In the genomic region with DNA sequence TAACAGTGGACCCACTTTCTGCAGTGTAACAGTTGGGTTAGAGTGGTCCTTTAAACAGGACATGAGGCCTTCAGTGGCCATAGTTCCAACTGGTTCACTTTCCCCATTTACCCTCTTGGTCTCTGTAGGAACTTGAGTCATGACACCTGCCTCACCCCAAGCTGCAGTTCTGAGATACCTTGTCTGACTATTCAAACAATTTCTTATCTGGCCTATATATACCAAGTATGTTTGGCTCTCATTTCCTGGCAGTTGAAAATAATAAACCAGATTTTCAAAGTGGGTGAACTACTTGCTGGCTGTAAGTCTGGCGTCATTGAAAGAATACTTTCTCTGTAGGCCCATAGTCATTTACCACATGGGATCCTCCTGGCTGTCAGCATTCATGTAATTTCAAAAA, we compare ENCODE assay signal across 19 cellular contexts.
DNase-seq lines count a peak whose midpoint lies in the region; ATAC-seq and TF ChIP-seq lines count a peak whose summit lies in the region.
"Had no signal": no experiment of that assay in that cellular context is flagged by ENCODE, and none has a peak within 500 bp of the region (broad histone marks: within the 10 kb centered on the region; RNA-seq: fewer than 3 reads in every experiment).

No MANE protein-coding gene starts in this region.

- H2AFZ ChIP-seq in Loucy (ENCODE audit: low read length) (peak overlapping the region; percentile 29; the same call in 1 of the 2 replicates), mesenchymal stem cell (ENCODE audit: low read depth, low read length) (no peak overlapping the region)

- no peak for ATAC-seq in foreskin keratinocyte
- ATAC-seq: CD8-positive, alpha-beta T cell; Right ventricle myocardium inferior had no signal

- H4K20me1 ChIP-seq in Loucy (ENCODE audit: insufficient read depth, low read length, poor library complexity, severe bottlenecking), result no peaks in the 10 kb centered on the region

- H2BK15ac ChIP-seq in mesenchymal stem cell (ENCODE audit: low read depth, poor library complexity, severe bottlenecking), result no peak overlapping the region

- WGBS in mesenchymal stem cell, result 100% methylated on average over 1 of the region's 1 CpG
- WGBS in stomach, 5 donors, result 31 to 80% (median 50%) methylated on average over 1 of the region's 1 CpG

- no peaks in the 10 kb centered on the region for H3K79me2 ChIP-seq in Loucy (ENCODE audit: insufficient read depth, low read length)

- H3K36me3 ChIP-seq in Loucy (ENCODE audit: insufficient read depth, low read length) (no peaks in the 10 kb centered on the region), colonic mucosa (no peaks in the 10 kb centered on the region), mesenchymal stem cell (ENCODE audit: control insufficient read depth in 1 of 2, insufficient read depth in 2 of 2, low read depth in 1 of 2, low read length in 2 of 2) (no peaks in the 10 kb centered on the region), stomach (no peaks in the 10 kb centered on the region)

- H3K14ac ChIP-seq in mesenchymal stem cell (ENCODE audit: low read length in 2 of 2), result no peak overlapping the region

- H3K9me3 ChIP-seq in Loucy (ENCODE audit: insufficient read depth, low read depth, low read length) (no peaks in the 10 kb centered on the region), colonic mucosa (no peaks in the 10 kb centered on the region), mesenchymal stem cell (ENCODE audit: control insufficient read depth, low read length) (no peaks in the 10 kb centered on the region), stomach (no peaks in the 10 kb centered on the region)
- H3K9me3 ChIP-seq: SK-N-SH had no signal

- intact Hi-C loops in colonic mucosa (cut with DNase I) (no loop called here), stomach (cut with DNase I; ENCODE audit: low total_unique reads) (no loop called here)

- peak overlapping the region; percentile 30 for H3K9ac ChIP-seq in Loucy (ENCODE audit: low read depth, low read length, poor library complexity, severe bottlenecking)
- H3K9ac ChIP-seq in colonic mucosa (ENCODE audit: low read depth in 2 of 2, low read length in 2 of 2), result peak overlapping the region in 1 of 2 donors; percentile 27
- H3K9ac ChIP-seq in mesenchymal stem cell (ENCODE audit: low read length), result no peak overlapping the region
- H3K9ac ChIP-seq: SK-N-SH had no signal

- peak overlapping the region; percentile 23 to 71 for H2BK12ac ChIP-seq in mesenchymal stem cell (ENCODE audit: low read length in 2 of 2)

- H4K91ac ChIP-seq in mesenchymal stem cell (ENCODE audit: low read length), result no peak overlapping the region

- H3F3A ChIP-seq in Loucy (ENCODE audit: low read depth), result no peaks in the 10 kb centered on the region

- no peaks in the 10 kb centered on the region for H3K79me1 ChIP-seq in mesenchymal stem cell (replicated peaks; ENCODE audit: low read length, poor library complexity, severe bottlenecking)

- no peaks in the 10 kb centered on the region for H3K9me2 ChIP-seq in Loucy (replicated peaks; ENCODE audit: low read depth, low read length)
- H3K9me2 ChIP-seq: SK-N-SH had no signal

- no peak for TF ChIP-seq CTCF in Loucy (conservative IDR thresholded peaks at IDR 0.05; ENCODE audit: low read length)
- TF ChIP-seq CTCF in colonic mucosa (IDR thresholded peaks at IDR 0.05), result no peak
- TF ChIP-seq CTCF in stomach (IDR thresholded peaks at IDR 0.05), result no peak
- TF ChIP-seq CTCF in foreskin keratinocyte (conservative IDR thresholded peaks at IDR 0.05), result no peak

- DNase-seq in colonic mucosa, result no peak
- DNase-seq in mesenchymal stem cell, result no peak
- peak; percentile 59 for DNase-seq in stomach
- DNase-seq in AG20443 (ENCODE audit: low spot score), result no peak
- DNase-seq in foreskin keratinocyte, result no peak
- no peak for DNase-seq in HCEC 1CT
- DNase-seq in SIG-M5 treated with dmso at 0.1 percent for 504 hours (lab: John Stamatoyannopoulos, UW; ENCODE audit: unreplicated experiment), result no peak
- DNase-seq: CD8-positive, alpha-beta T cell; DMS79 treated with DMSO at 0.1 percent for 48 hours; GDM1; Karpas-422; MV-4-11; NCI-H1417 treated with DMSO at 0.1 percent for 48 hours; NCI-H2029 treated with DMSO at 0.1 percent for 48 hours; NCI-H526 treated with DMSO at 0.1 percent for 48 hours; NK-92 treated with Interleukin-12 subunit alpha and Interleukin-12 subunit beta, amount 100 ng/mL, for 24 hours; SK-N-SH had no signal

- H3K4me1 ChIP-seq in Loucy (ENCODE audit: insufficient read depth, low read length, poor library complexity, severe bottlenecking), result peaks cover 42% of the 10 kb centered on the region
- H3K4me1 ChIP-seq in colonic mucosa, result peaks cover 3% of the 10 kb centered on the region
- H3K4me1 ChIP-seq in mesenchymal stem cell (ENCODE audit: control insufficient read depth, insufficient read depth, low read depth, low read length), result peaks cover 5% of the 10 kb centered on the region
- peaks cover 0 to 24% (median 8%) of the 10 kb centered on the region in 4 donors for H3K4me1 ChIP-seq in stomach
- H3K4me1 ChIP-seq in foreskin keratinocyte, result peaks cover 21% of the 10 kb centered on the region

- H2BK120ac ChIP-seq in mesenchymal stem cell (ENCODE audit: low read depth, low read length), result no peak overlapping the region

- H3K27me3 ChIP-seq in Loucy (ENCODE audit: insufficient read depth, low read length, poor library complexity, severe bottlenecking), result no peaks in the 10 kb centered on the region
- no peaks in the 10 kb centered on the region for H3K27me3 ChIP-seq in colonic mucosa
- H3K27me3 ChIP-seq in mesenchymal stem cell (ENCODE audit: control insufficient read depth in 1 of 2, insufficient read depth in 1 of 2, low read length in 2 of 2), result no peaks in the 10 kb centered on the region
- no peaks in the 10 kb centered on the region for H3K27me3 ChIP-seq in stomach
- no peaks in the 10 kb centered on the region for H3K27me3 ChIP-seq in foreskin keratinocyte

- no peak overlapping the region for H2BK5ac ChIP-seq in mesenchymal stem cell (ENCODE audit: low read depth, low read length, poor library complexity, severe bottlenecking)

- no peak overlapping the region for H3K23ac ChIP-seq in mesenchymal stem cell (ENCODE audit: low read length in 2 of 2)

- H3K18ac ChIP-seq in mesenchymal stem cell (ENCODE audit: low read depth in 1 of 2, low read length in 2 of 2), result no peak overlapping the region

- H2AK5ac ChIP-seq in mesenchymal stem cell (ENCODE audit: low read length, severe bottlenecking), result no peak overlapping the region

- peak overlapping the region; percentile 71 for H3K27ac ChIP-seq in colonic mucosa
- no peak overlapping the region for H3K27ac ChIP-seq in mesenchymal stem cell (ENCODE audit: low read length, poor library complexity, severe bottlenecking)
- peak overlapping the region; percentile 78 to 89 (median 81) for H3K27ac ChIP-seq in stomach
- H3K27ac ChIP-seq in foreskin keratinocyte, result no peak overlapping the region

- H4K8ac ChIP-seq in mesenchymal stem cell (ENCODE audit: low read length), result no peak overlapping the region

- no peak for TF ChIP-seq POLR2A in stomach (IDR thresholded peaks at IDR 0.05)

- peak overlapping the region in 1 of 2 experiments; percentile 19 for H3K4ac ChIP-seq in mesenchymal stem cell (ENCODE audit: low read depth in 1 of 2, low read length in 2 of 2)

- TF ChIP-seq EP300 in stomach (IDR thresholded peaks at IDR 0.05), result no peak

- H3K4me2 ChIP-seq in Loucy (ENCODE audit: low read depth, low read length, poor library complexity, severe bottlenecking) (peak overlapping the region; percentile 21), mesenchymal stem cell (ENCODE audit: low read length, poor library complexity, severe bottlenecking) (no peak overlapping the region)
- H3K4me2 ChIP-seq: SK-N-SH had no signal

- no peak overlapping the region for H3K4me3 ChIP-seq in Loucy (ENCODE audit: low read length, poor library complexity, severe bottlenecking)
- no peak overlapping the region for H3K4me3 ChIP-seq in colonic mucosa
- H3K4me3 ChIP-seq in mesenchymal stem cell (ENCODE audit: insufficient read depth in 1 of 2, low read depth in 1 of 2, low read length in 2 of 2), result no peak overlapping the region
- no peak overlapping the region for H3K4me3 ChIP-seq in stomach

Comparison
In these comparisons a context has a peak if more than half of its experiments do, and no peak if none do; other contexts are left out.
1. H3K27ac ChIP-seq: peak in colonic mucosa (single experiment) and stomach (5 of 5); none in mesenchymal stem cell (single experiment) and foreskin keratinocyte (single experiment).